In genomic region chr3:150546226-150547044, GRCh38 we compare ENCODE assay signal across 8 cellular contexts. TPM values are rescaled to one million over a fixed set of nuclear protein-coding genes. Genes with fewer than 3 reads are reported as not detected.
DNase-seq lines count a peak whose midpoint lies in the region; ATAC-seq and TF ChIP-seq lines count a peak whose summit lies in the region.

Gene EIF2A (plus strand): TSS chr3:150546787. CDS start chr3:150546803, 16 bp downstream.
Gene SERP1 (minus strand): TSS chr3:150546496. CDS start chr3:150546135, 361 bp downstream.

- TF ChIP-seq CTCF in PC-9 (conservative IDR thresholded peaks at IDR 0.05) (no peak), mucosa of descending colon (IDR thresholded peaks at IDR 0.05) (no peak)

- H3K27ac ChIP-seq in PC-9, result peak within 1 kb of the TSS; percentile 93
- H3K27ac ChIP-seq in epithelial cell of prostate, result peak within 1 kb of the TSS; percentile 92

- H4K20me1 ChIP-seq in PC-9 (ENCODE audit: insufficient read depth), result 0 out of 2 replicates have a peak, but pooled peaks cover 13% of the 10 kb centered on the region

- CTCF ChIA-PET in PC-9 (lab: Charles Lee), result no interaction called here

- ATAC-seq in GM21619 (IDR thresholded peaks at IDR 0.05; ENCODE audit: unreplicated experiment) (peak; percentile 90), mucosa of descending colon (peak; percentile 96)

- H3K9me2 ChIP-seq in PC-9 (ENCODE audit: insufficient read depth), result no peaks in the 10 kb centered on the region

- POLR2A ChIA-PET in PC-9 (lab: Charles Lee; ENCODE audit: unreplicated experiment), result interaction anchor here (0.6 to 0.7 kb wide), 3 partner anchors 23 to 570 kb away, joined by 3 to 6 read pairs (median 5); no protein-coding TSS in a partner anchor

- BruUV-seq in PC-9 (replicated peaks; lab: Mats Ljungman, UMichigan), result no TSS peak

- H3K4me3 ChIP-seq in Jurkat, Clone E6-1 (ENCODE audit: low read length), result peak within 1 kb of the TSS; percentile 95
- peak within 1 kb of the TSS; percentile 82 for H3K4me3 ChIP-seq in PC-9
- peak within 1 kb of the TSS; percentile 93 for H3K4me3 ChIP-seq in mucosa of descending colon

- peak within 1 kb of the TSS; percentile 93 for H3K4me2 ChIP-seq in PC-9

- no peaks in the 10 kb centered on the region for H3K27me3 ChIP-seq in PC-9 (ENCODE audit: insufficient read depth, low read depth)

- peaks cover 94% of the 10 kb centered on the region for H3K79me2 ChIP-seq in PC-9 (ENCODE audit: low read depth)

- H3K4me1 ChIP-seq in PC-9 (replicated peaks; ENCODE audit: insufficient read depth), result peaks cover 27% of the 10 kb centered on the region
- H3K4me1 ChIP-seq in mucosa of descending colon (ENCODE audit: low read depth), result peaks cover 22% of the 10 kb centered on the region

- no peaks in the 10 kb centered on the region for H3K9me3 ChIP-seq in PC-9 (ENCODE audit: insufficient read depth, low read depth)
- no peaks in the 10 kb centered on the region for H3K9me3 ChIP-seq in mucosa of descending colon

- H3K36me3 ChIP-seq in PC-9 (ENCODE audit: low read depth) (peaks cover 27% of the 10 kb centered on the region), mucosa of descending colon (ENCODE audit: low read depth) (no peaks in the 10 kb centered on the region)

- peaks cover 27% of the 10 kb centered on the region for H3F3A ChIP-seq in PC-9 (ENCODE audit: insufficient read depth, low read depth)

- peak; percentile 98 for DNase-seq in DMS153 (lab: John Stamatoyannopoulos, UW)
- peak; percentile 99 for DNase-seq in Jurkat, Clone E6-1 (ENCODE audit: low read depth, low spot score)
- DNase-seq in PC-9, result peak; percentile 96 to 99
- DNase-seq in activated T-cell treated with anti-CD3 and anti-CD28 coated beads, Interleukin-2, amount 50 U/mL, for 1 hour, result peak; percentile 99
- DNase-seq in epithelial cell of prostate (ENCODE audit: low read depth, low spot score), result peak; percentile 95
- DNase-seq in mucosa of descending colon, result peak; percentile 99 to 100 (median 99)
- DNase-seq in stimulated activated CD8-positive, alpha-beta memory T cell treated with anti-CD3 and anti-CD28 coated beads, Interleukin-4, amount 100 ng/mL, for 24 hours (ENCODE audit: low read depth), result peak; percentile 99

- intact Hi-C loops in PC-9 (cut with micrococcal nuclease; ENCODE audit: unreplicated experiment) (loop anchor here (1.0 to 5.0 kb wide), 6 partner anchors 53 to 324 kb away; partner anchors contain the start of genes ERICH6, SIAH2 and TSC22D2), mucosa of descending colon (cut with DNase I, micrococcal nuclease) (no loop called here)

- H2AFZ ChIP-seq in PC-9, result peak within 1 kb of the TSS; percentile 78

RNA-seq across cellular contexts. Expression of gene EIF2A, which starts in this region (rescaled TPM):
- polyA plus RNA-seq in Jurkat, Clone E6-1 (2012; ENCODE audit: insufficient read depth, insufficient read length), result 101 TPM
- total RNA-seq in PC-9 (2021), result 96.4 and 102 TPM in 2 replicates
- 10 to 100 TPM; 67.4 to 78.9 (median 74.1) TPM for total RNA-seq in mucosa of descending colon

RNA-seq across cellular contexts. Expression of gene SERP1, which starts in this region (rescaled TPM):
- 142 TPM for polyA plus RNA-seq in Jurkat, Clone E6-1 (2012; ENCODE audit: insufficient read depth, insufficient read length)
- total RNA-seq in PC-9 (2021) (106 and 113 TPM in 2 replicates), mucosa of descending colon (10 to 100 TPM; 72.8 to 87.1 (median 86.6) TPM)

Comparison
In these comparisons a context has a peak if more than half of its experiments do, and no peak if none do; other contexts are left out.
1. Peak in every context shown above with its lines: DNase-seq, ATAC-seq, H3K4me3 ChIP-seq and H3K27ac ChIP-seq.